ENCODE assay signal across 1 cellular context in genomic region chr5:143026380-143026779, GRCh38.
TF ChIP-seq lines count a peak whose summit lies in the region.

No MANE protein-coding gene starts in this region.

TF ChIP-seq in H1, 55 proteins besides CTCF, POLR2A, EP300 and RAD21:
- no peak for TF ChIP-seq MAFK (IDR thresholded peaks at IDR 0.05; ENCODE audit: low read depth, low read length)
- no peak for TF ChIP-seq SP4 (IDR thresholded peaks at IDR 0.05; ENCODE audit: low read length)
- TF ChIP-seq YY1 (IDR thresholded peaks at IDR 0.05; ENCODE audit: low read depth, low read length) = no peak
- no peak for TF ChIP-seq JUND (IDR thresholded peaks at IDR 0.05; ENCODE audit: low read length)
- no peak for TF ChIP-seq TAF7 (optimal IDR thresholded peaks at IDR 0.05; ENCODE audit: borderline replicate concordance, low read depth, low read length)
- no peak for TF ChIP-seq SIRT6 (IDR thresholded peaks at IDR 0.05; ENCODE audit: low read length)
- no peak for TF ChIP-seq ATF3 (IDR thresholded peaks at IDR 0.05; ENCODE audit: insufficient read depth, low read depth, low read length)
- no peak for TF ChIP-seq BCL11A (IDR thresholded peaks at IDR 0.05; ENCODE audit: low read depth in 2 of 2, low read length in 2 of 2)
- TF ChIP-seq ATF2 (IDR thresholded peaks at IDR 0.05; ENCODE audit: low read length) = no peak
- TF ChIP-seq EGR1 (IDR thresholded peaks at IDR 0.05; ENCODE audit: borderline replicate concordance, low read depth, low read length) = no peak
- no peak for TF ChIP-seq CBX8 (IDR thresholded peaks at IDR 0.05; ENCODE audit: borderline replicate concordance, low read depth, low read length)
- TF ChIP-seq POU5F1 (IDR thresholded peaks at IDR 0.05; ENCODE audit: low read depth, low read length) = no peak
- no peak for TF ChIP-seq ASH2L (IDR thresholded peaks at IDR 0.05; ENCODE audit: low read length)
- TF ChIP-seq TEAD4 (IDR thresholded peaks at IDR 0.05; ENCODE audit: low read depth, low read length) = no peak
- TF ChIP-seq RXRA (IDR thresholded peaks at IDR 0.05; ENCODE audit: insufficient read depth, low read depth, low read length) = no peak
- no peak for TF ChIP-seq KDM1A (IDR thresholded peaks at IDR 0.05; ENCODE audit: borderline replicate concordance, low read length)
- no peak for TF ChIP-seq HDAC6 (IDR thresholded peaks at IDR 0.05; ENCODE audit: low read depth, low read length)
TF ChIP-seq in H1: peak in this region for 0.
